ENCODE assay signal across 1 cellular context in the genomic region with DNA sequence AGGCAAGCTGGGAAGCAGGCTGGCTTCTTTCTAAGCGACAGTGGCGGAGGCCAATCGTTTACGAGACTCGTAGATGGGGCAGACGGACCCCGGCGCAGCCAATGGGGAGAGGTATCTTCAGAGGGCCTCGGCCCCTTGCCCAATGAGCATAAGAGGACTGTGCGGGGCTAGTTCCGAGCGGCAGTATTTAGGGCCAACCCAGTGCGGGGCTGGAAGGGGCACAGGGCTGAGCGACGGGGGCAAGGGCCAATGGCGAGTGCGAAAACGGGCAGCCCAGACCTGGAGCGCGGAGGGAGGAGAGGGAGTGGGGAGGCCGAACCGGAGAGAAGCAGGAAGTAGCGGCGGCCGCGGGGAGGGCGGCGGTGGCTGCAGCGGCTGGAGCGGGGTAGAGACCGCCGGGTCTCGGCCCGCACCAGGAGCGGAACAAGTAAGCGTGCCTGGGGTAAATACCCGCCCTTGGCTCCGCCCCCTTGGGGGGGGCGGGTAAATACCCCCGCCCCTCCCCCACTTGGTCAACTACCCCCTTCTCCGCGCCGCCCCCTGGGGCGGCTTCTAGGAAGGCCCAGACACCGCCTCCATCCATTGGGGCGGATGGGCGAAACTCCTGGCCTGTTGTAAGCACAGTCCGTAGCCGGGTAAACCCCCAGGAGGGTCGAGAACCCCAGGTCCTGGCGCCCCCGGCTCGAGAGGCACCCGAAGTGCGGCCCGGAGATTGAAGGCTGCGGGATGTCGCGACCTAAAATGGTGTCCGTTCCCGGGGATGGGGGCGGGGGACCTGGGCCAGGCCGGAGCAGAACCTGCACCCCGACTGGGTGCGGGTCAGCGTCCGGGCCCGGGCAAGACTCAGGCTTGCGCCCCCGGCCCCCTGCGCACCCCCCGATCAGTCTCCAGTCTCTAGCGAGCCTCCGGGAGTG.
TF ChIP-seq lines count a peak whose summit lies in the region.

A gene with protein sequence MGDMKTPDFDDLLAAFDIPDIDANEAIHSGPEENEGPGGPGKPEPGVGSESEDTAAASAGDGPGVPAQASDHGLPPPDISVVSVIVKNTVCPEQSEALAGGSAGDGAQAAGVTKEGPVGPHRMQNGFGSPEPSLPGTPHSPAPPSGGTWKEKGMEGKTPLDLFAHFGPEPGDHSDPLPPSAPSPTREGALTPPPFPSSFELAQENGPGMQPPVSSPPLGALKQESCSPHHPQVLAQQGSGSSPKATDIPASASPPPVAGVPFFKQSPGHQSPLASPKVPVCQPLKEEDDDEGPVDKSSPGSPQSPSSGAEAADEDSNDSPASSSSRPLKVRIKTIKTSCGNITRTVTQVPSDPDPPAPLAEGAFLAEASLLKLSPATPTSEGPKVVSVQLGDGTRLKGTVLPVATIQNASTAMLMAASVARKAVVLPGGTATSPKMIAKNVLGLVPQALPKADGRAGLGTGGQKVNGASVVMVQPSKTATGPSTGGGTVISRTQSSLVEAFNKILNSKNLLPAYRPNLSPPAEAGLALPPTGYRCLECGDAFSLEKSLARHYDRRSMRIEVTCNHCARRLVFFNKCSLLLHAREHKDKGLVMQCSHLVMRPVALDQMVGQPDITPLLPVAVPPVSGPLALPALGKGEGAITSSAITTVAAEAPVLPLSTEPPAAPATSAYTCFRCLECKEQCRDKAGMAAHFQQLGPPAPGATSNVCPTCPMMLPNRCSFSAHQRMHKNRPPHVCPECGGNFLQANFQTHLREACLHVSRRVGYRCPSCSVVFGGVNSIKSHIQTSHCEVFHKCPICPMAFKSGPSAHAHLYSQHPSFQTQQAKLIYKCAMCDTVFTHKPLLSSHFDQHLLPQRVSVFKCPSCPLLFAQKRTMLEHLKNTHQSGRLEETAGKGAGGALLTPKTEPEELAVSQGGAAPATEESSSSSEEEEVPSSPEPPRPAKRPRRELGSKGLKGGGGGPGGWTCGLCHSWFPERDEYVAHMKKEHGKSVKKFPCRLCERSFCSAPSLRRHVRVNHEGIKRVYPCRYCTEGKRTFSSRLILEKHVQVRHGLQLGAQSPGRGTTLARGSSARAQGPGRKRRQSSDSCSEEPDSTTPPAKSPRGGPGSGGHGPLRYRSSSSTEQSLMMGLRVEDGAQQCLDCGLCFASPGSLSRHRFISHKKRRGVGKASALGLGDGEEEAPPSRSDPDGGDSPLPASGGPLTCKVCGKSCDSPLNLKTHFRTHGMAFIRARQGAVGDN (plus strand): TSS at position 331 of the 914 bp plus-strand sequence. CDS start 3,993 bp downstream, outside the sequence.

TF ChIP-seq in HepG2, 621 proteins besides CTCF, POLR2A, EP300 and RAD21 (continued from another document and continues in another):
- TF ChIP-seq, protein P1, sequence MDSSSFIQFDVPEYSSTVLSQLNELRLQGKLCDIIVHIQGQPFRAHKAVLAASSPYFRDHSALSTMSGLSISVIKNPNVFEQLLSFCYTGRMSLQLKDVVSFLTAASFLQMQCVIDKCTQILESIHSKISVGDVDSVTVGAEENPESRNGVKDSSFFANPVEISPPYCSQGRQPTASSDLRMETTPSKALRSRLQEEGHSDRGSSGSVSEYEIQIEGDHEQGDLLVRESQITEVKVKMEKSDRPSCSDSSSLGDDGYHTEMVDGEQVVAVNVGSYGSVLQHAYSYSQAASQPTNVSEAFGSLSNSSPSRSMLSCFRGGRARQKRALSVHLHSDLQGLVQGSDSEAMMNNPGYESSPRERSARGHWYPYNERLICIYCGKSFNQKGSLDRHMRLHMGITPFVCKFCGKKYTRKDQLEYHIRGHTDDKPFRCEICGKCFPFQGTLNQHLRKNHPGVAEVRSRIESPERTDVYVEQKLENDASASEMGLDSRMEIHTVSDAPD (CRISPR knock-in tag; IDR thresholded peaks at IDR 0.05), result 0 out of 2 replicates have a peak, but pooled peaks have one; percentile 9
- TF ChIP-seq KLF13 (CRISPR knock-in tag; IDR thresholded peaks at IDR 0.05) (no peak), ZNF749 (CRISPR knock-in tag; IDR thresholded peaks at IDR 0.05; ENCODE audit: borderline replicate concordance) (no peak), HDAC6 (IDR thresholded peaks at IDR 0.05; ENCODE audit: low read depth, low read length) (no peak), ZBTB21 (CRISPR knock-in tag; IDR thresholded peaks at IDR 0.05) (no peak), MTA1 (CRISPR knock-in tag; IDR thresholded peaks at IDR 0.05; ENCODE audit: borderline replicate concordance) (no peak), ZNF431 (CRISPR knock-in tag; IDR thresholded peaks at IDR 0.05; ENCODE audit: borderline replicate concordance, low read depth) (no peak), MEF2D (CRISPR knock-in tag; IDR thresholded peaks at IDR 0.05) (no peak), ZNF337 (CRISPR knock-in tag; IDR thresholded peaks at IDR 0.05; ENCODE audit: borderline replicate concordance, low read depth) (no peak), NR2F2 (IDR thresholded peaks at IDR 0.05; ENCODE audit: borderline replicate concordance, low read depth) (no peak), ZNF572 (CRISPR knock-in tag; IDR thresholded peaks at IDR 0.05) (no peak), ZNF180 (CRISPR knock-in tag; IDR thresholded peaks at IDR 0.05; ENCODE audit: borderline replicate concordance, low read depth) (no peak), ZNF335 (CRISPR knock-in tag; IDR thresholded peaks at IDR 0.05) (peak; percentile 12; the same call in 1 of the 2 replicates), GABPA (IDR thresholded peaks at IDR 0.05; ENCODE audit: low read depth, low read length) (peak; percentile 67), GABPA (CRISPR knock-in tag; IDR thresholded peaks at IDR 0.05; ENCODE audit: low read depth) (no peak; the same call in 1 of the 2 replicates), JARID2 (CRISPR knock-in tag; IDR thresholded peaks at IDR 0.05; ENCODE audit: insufficient replicate concordance) (no peak), NKX3-1 (CRISPR knock-in tag; IDR thresholded peaks at IDR 0.05) (peak; percentile 57; the same call in 1 of the 2 replicates), ZFP36 (IDR thresholded peaks at IDR 0.05; ENCODE audit: borderline replicate concordance, low read depth, low read length, partially characterized antibody) (no peak), SALL2 (CRISPR knock-in tag; IDR thresholded peaks at IDR 0.05) (0 out of 2 replicates have a peak, but pooled peaks have one; percentile 49), AGO2 (optimal IDR thresholded peaks at IDR 0.05; ENCODE audit: low read depth, low read length) (peak; percentile 88), ZBTB38 (CRISPR knock-in tag; IDR thresholded peaks at IDR 0.05) (no peak), FOXA3 (CRISPR knock-in tag; IDR thresholded peaks at IDR 0.05) (no peak), ZC3H13 (CRISPR knock-in tag; IDR thresholded peaks at IDR 0.05) (no peak; the same call in 1 of the 2 replicates), ADNP (CRISPR knock-in tag; IDR thresholded peaks at IDR 0.05) (no peak), PTBP1 (IDR thresholded peaks at IDR 0.05; ENCODE audit: low read depth, low read length, poor library complexity, severe bottlenecking) (no peak), ZNF567 (CRISPR knock-in tag; IDR thresholded peaks at IDR 0.05; ENCODE audit: borderline replicate concordance) (no peak), ZNF44 (CRISPR knock-in tag; IDR thresholded peaks at IDR 0.05) (no peak), ZNF292 (CRISPR knock-in tag; IDR thresholded peaks at IDR 0.05; ENCODE audit: borderline replicate concordance, low read depth) (no peak), ZNF317 (CRISPR knock-in tag; IDR thresholded peaks at IDR 0.05) (no peak), ZFP82 (CRISPR knock-in tag; IDR thresholded peaks at IDR 0.05; ENCODE audit: borderline replicate concordance) (peak; percentile 94; the same call in 1 of the 2 replicates)
- TF ChIP-seq, protein P2, sequence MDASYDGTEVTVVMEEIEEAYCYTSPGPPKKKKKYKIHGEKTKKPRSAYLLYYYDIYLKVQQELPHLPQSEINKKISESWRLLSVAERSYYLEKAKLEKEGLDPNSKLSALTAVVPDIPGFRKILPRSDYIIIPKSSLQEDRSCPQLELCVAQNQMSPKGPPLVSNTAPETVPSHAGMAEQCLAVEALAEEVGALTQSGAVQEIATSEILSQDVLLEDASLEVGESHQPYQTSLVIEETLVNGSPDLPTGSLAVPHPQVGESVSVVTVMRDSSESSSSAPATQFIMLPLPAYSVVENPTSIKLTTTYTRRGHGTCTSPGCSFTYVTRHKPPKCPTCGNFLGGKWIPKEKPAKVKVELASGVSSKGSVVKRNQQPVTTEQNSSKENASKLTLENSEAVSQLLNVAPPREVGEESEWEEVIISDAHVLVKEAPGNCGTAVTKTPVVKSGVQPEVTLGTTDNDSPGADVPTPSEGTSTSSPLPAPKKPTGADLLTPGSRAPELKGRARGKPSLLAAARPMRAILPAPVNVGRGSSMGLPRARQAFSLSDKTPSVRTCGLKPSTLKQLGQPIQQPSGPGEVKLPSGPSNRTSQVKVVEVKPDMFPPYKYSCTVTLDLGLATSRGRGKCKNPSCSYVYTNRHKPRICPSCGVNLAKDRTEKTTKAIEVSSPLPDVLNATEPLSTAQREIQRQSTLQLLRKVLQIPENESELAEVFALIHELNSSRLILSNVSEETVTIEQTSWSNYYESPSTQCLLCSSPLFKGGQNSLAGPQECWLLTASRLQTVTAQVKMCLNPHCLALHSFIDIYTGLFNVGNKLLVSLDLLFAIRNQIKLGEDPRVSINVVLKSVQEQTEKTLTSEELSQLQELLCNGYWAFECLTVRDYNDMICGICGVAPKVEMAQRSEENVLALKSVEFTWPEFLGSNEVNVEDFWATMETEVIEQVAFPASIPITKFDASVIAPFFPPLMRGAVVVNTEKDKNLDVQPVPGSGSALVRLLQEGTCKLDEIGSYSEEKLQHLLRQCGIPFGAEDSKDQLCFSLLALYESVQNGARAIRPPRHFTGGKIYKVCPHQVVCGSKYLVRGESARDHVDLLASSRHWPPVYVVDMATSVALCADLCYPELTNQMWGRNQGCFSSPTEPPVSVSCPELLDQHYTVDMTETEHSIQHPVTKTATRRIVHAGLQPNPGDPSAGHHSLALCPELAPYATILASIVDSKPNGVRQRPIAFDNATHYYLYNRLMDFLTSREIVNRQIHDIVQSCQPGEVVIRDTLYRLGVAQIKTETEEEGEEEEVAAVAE (CRISPR knock-in tag; IDR thresholded peaks at IDR 0.05; ENCODE audit: borderline replicate concordance), result peak; percentile 90
- TF ChIP-seq, protein P3, sequence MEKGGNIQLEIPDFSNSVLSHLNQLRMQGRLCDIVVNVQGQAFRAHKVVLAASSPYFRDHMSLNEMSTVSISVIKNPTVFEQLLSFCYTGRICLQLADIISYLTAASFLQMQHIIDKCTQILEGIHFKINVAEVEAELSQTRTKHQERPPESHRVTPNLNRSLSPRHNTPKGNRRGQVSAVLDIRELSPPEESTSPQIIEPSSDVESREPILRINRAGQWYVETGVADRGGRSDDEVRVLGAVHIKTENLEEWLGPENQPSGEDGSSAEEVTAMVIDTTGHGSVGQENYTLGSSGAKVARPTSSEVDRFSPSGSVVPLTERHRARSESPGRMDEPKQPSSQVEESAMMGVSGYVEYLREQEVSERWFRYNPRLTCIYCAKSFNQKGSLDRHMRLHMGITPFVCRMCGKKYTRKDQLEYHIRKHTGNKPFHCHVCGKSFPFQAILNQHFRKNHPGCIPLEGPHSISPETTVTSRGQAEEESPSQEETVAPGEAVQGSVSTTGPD (CRISPR knock-in tag; IDR thresholded peaks at IDR 0.05), result no peak
- TF ChIP-seq, protein P4, sequence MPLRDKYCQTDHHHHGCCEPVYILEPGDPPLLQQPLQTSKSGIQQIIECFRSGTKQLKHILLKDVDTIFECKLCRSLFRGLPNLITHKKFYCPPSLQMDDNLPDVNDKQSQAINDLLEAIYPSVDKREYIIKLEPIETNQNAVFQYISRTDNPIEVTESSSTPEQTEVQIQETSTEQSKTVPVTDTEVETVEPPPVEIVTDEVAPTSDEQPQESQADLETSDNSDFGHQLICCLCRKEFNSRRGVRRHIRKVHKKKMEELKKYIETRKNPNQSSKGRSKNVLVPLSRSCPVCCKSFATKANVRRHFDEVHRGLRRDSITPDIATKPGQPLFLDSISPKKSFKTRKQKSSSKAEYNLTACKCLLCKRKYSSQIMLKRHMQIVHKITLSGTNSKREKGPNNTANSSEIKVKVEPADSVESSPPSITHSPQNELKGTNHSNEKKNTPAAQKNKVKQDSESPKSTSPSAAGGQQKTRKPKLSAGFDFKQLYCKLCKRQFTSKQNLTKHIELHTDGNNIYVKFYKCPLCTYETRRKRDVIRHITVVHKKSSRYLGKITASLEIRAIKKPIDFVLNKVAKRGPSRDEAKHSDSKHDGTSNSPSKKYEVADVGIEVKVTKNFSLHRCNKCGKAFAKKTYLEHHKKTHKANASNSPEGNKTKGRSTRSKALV (CRISPR knock-in tag; IDR thresholded peaks at IDR 0.05), result no peak
- TF ChIP-seq, protein P5, sequence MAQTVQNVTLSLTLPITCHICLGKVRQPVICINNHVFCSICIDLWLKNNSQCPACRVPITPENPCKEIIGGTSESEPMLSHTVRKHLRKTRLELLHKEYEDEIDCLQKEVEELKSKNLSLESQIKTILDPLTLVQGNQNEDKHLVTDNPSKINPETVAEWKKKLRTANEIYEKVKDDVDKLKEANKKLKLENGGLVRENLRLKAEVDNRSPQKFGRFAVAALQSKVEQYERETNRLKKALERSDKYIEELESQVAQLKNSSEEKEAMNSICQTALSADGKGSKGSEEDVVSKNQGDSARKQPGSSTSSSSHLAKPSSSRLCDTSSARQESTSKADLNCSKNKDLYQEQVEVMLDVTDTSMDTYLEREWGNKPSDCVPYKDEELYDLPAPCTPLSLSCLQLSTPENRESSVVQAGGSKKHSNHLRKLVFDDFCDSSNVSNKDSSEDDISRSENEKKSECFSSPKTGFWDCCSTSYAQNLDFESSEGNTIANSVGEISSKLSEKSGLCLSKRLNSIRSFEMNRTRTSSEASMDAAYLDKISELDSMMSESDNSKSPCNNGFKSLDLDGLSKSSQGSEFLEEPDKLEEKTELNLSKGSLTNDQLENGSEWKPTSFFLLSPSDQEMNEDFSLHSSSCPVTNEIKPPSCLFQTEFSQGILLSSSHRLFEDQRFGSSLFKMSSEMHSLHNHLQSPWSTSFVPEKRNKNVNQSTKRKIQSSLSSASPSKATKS (CRISPR knock-in tag; IDR thresholded peaks at IDR 0.05), result no peak
